3 cellular contexts compared by ENCODE assay signal in genomic region chr6:131780600-131780999, GRCh38.
A peak's percentile ranks its signal among the peaks of the same experiment; 100 is the strongest.
TF ChIP-seq lines count a peak whose summit lies in the region.

No MANE protein-coding gene starts in this region.

TF ChIP-seq in GM23338, 12 proteins besides CTCF, POLR2A, EP300 and RAD21:
- TF ChIP-seq JUNB (IDR thresholded peaks at IDR 0.05; ENCODE audit: unreplicated experiment) = no peak
- TF ChIP-seq POLR2AphosphoS5 (IDR thresholded peaks at IDR 0.05; ENCODE audit: low read depth) = no peak
- no peak for TF ChIP-seq CREB1 (CRISPR knock-in tag; IDR thresholded peaks at IDR 0.05; ENCODE audit: low read depth)
- no peak for TF ChIP-seq STAT1 (IDR thresholded peaks at IDR 0.05; ENCODE audit: unreplicated experiment)

TF ChIP-seq in WTC11, 78 proteins besides CTCF, POLR2A, EP300 and RAD21:
- no peak for TF ChIP-seq JUN (CRISPR knock-in tag; IDR thresholded peaks at IDR 0.05)
- no peak for TF ChIP-seq MXD4 (CRISPR knock-in tag; IDR thresholded peaks at IDR 0.05; ENCODE audit: borderline replicate concordance)
- TF ChIP-seq NFYB (CRISPR knock-in tag; conservative IDR thresholded peaks at IDR 0.05; ENCODE audit: low read depth) = no peak
- no peak for TF ChIP-seq PRDM15 (CRISPR knock-in tag; IDR thresholded peaks at IDR 0.05)
- TF ChIP-seq NR2C2 (CRISPR knock-in tag; IDR thresholded peaks at IDR 0.05) = no peak
- no peak for TF ChIP-seq TEAD1 (CRISPR knock-in tag; IDR thresholded peaks at IDR 0.05)
- TF ChIP-seq ETV6 (CRISPR knock-in tag; IDR thresholded peaks at IDR 0.05) = no peak
- no peak for TF ChIP-seq TP53 (CRISPR knock-in tag; IDR thresholded peaks at IDR 0.05)
- no peak for TF ChIP-seq HMGA2 (CRISPR knock-in tag; IDR thresholded peaks at IDR 0.05)
- no peak for TF ChIP-seq AR (CRISPR knock-in tag; IDR thresholded peaks at IDR 0.05)
- no peak for TF ChIP-seq E2F5 (CRISPR knock-in tag; IDR thresholded peaks at IDR 0.05)
- TF ChIP-seq ZSCAN18 (CRISPR knock-in tag; IDR thresholded peaks at IDR 0.05) = no peak
- TF ChIP-seq ZNF121 (CRISPR knock-in tag; IDR thresholded peaks at IDR 0.05) = no peak
- TF ChIP-seq ELF4 (CRISPR knock-in tag; IDR thresholded peaks at IDR 0.05; ENCODE audit: low read depth) = no peak
- no peak for TF ChIP-seq USF2 (CRISPR knock-in tag; IDR thresholded peaks at IDR 0.05)
- no peak for TF ChIP-seq CDX4 (CRISPR knock-in tag; IDR thresholded peaks at IDR 0.05; ENCODE audit: borderline replicate concordance)

TF ChIP-seq in K562, 482 proteins besides CTCF, POLR2A, EP300 and RAD21:
- peak; percentile 42 to 59 for TF ChIP-seq NRF1 (conservative IDR thresholded peaks at IDR 0.05 in 1 of 2, IDR thresholded peaks at IDR 0.05 in 1 of 2)
- no peak for TF ChIP-seq E2F4 (CRISPR knock-in tag; IDR thresholded peaks at IDR 0.05; ENCODE audit: low read depth)
